8 cellular contexts compared by ENCODE assay signal in genomic region chr4:140296335-140296753, GRCh38.
A peak's percentile ranks its signal among the peaks of the same experiment; 100 is the strongest.
DNase-seq lines count a peak whose midpoint lies in the region; ATAC-seq and TF ChIP-seq lines count a peak whose summit lies in the region.

No MANE protein-coding gene starts in this region.

- H3K36me3 Mint-ChIP-seq in osteocyte (ENCODE audit: unreplicated experiment), result no peaks in the 10 kb centered on the region

- WGBS in esophagus, 2 donors, result 16 to 30% methylated on average over 10 of the region's 10 CpGs

- H3K9me3 ChIP-seq in esophagus (ENCODE audit: control insufficient read depth in 2 of 2, insufficient read depth in 1 of 2, low read depth in 1 of 2, low read length in 1 of 2), result no peaks in the 10 kb centered on the region

- peaks cover 13% of the 10 kb centered on the region for H3K27me3 Mint-ChIP-seq in osteocyte (ENCODE audit: unreplicated experiment)

- H3K4me3 ChIP-seq in esophagus (ENCODE audit: low read depth in 1 of 2, low read length in 2 of 2), result no peak overlapping the region

- no peaks in the 10 kb centered on the region for H3K27me3 ChIP-seq in esophagus (ENCODE audit: control insufficient read depth in 1 of 2, insufficient read depth in 2 of 2, low read length in 2 of 2)

- ATAC-seq in GM21447 (IDR thresholded peaks at IDR 0.05; ENCODE audit: unreplicated experiment) (no peak), GM18502 (IDR thresholded peaks at IDR 0.05; ENCODE audit: poor library complexity, unreplicated experiment) (no peak)

- TF ChIP-seq CTCF in osteocyte (IDR thresholded peaks at IDR 0.05) (no peak), GM20000 (IDR thresholded peaks at IDR 0.05; ENCODE audit: extremely low read depth, missing control alignments) (no peak)

- DNase-seq in DMS53 treated with DMSO at 0.1 percent for 48 hours (lab: John Stamatoyannopoulos, UW; ENCODE audit: unreplicated experiment) (peak; percentile 45), NCI-H446 treated with DMSO at 0.1 percent for 48 hours (lab: John Stamatoyannopoulos, UW) (peak; percentile 14), osteocyte (ENCODE audit: extremely low spot score, unreplicated experiment) (no peak), GM20000 (ENCODE audit: low spot score) (no peak)
- no peak for DNase-seq in stimulated activated CD8-positive, alpha-beta memory T cell treated with anti-CD3 and anti-CD28 coated beads, Interleukin-4, amount 100 ng/mL, for 48 hours

- no peaks in the 10 kb centered on the region for H3K4me1 ChIP-seq in esophagus (ENCODE audit: control insufficient read depth in 2 of 2, insufficient read depth in 2 of 2, low read length in 1 of 2)

- H3K36me3 ChIP-seq in esophagus (ENCODE audit: control insufficient read depth in 2 of 2, insufficient read depth in 2 of 2, low read length in 1 of 2), result no peaks in the 10 kb centered on the region

- no peak overlapping the region for H3K4me3 Mint-ChIP-seq in osteocyte (ENCODE audit: unreplicated experiment)

- peaks cover 23% of the 10 kb centered on the region for H3K4me1 Mint-ChIP-seq in osteocyte (ENCODE audit: unreplicated experiment)

- H3K27ac Mint-ChIP-seq in osteocyte (ENCODE audit: unreplicated experiment), result peak overlapping the region; percentile 42

- no peaks in the 10 kb centered on the region for H3K9me3 Mint-ChIP-seq in osteocyte (ENCODE audit: unreplicated experiment)

- H3K27ac ChIP-seq in esophagus (ENCODE audit: low read depth in 2 of 2, low read length in 1 of 2), result peak overlapping the region; percentile 17 to 63

Comparison
In these comparisons a context has a peak if more than half of its experiments do, and no peak if none do; other contexts are left out.
1. DNase-seq: peak in DMS53 treated with DMSO at 0.1 percent for 48 hours (single experiment) and NCI-H446 treated with DMSO at 0.1 percent for 48 hours (single experiment); none in osteocyte (single experiment), GM20000 (single experiment) and stimulated activated CD8-positive, alpha-beta memory T cell treated with anti-CD3 and anti-CD28 coated beads, Interleukin-4, amount 100 ng/mL, for 48 hours (single experiment).